Comparison of ENCODE assay signal across 1 cellular context in genomic region chr6:30060982-30061765, GRCh38.
TF ChIP-seq lines count a peak whose summit lies in the region.

TSS of gene POLR1H (plus strand) at chr6:30061265. CDS start at chr6:30061525, 260 bp downstream.

TF ChIP-seq in HepG2, 621 proteins besides CTCF, POLR2A, EP300 and RAD21 (continued from another document and continues in another):
- TF ChIP-seq ZNF256 (CRISPR knock-in tag; conservative IDR thresholded peaks at IDR 0.05) (peak; percentile 74; the same call in 1 of the 2 replicates), ZBTB39 (CRISPR knock-in tag; IDR thresholded peaks at IDR 0.05) (no peak), TEAD2 (CRISPR knock-in tag; IDR thresholded peaks at IDR 0.05) (peak; percentile 72; the same call in 1 of the 2 replicates), MAFF (IDR thresholded peaks at IDR 0.05; ENCODE audit: low read depth, low read length) (no peak), ZNF496 (CRISPR knock-in tag; IDR thresholded peaks at IDR 0.05; ENCODE audit: insufficient replicate concordance) (no peak), CAMTA2 (CRISPR knock-in tag; IDR thresholded peaks at IDR 0.05; ENCODE audit: borderline replicate concordance) (peak; percentile 90), TCF7L2 (IDR thresholded peaks at IDR 0.05; ENCODE audit: low read depth, low read length) (no peak), HDAC2 (CRISPR knock-in tag; IDR thresholded peaks at IDR 0.05) (peak; percentile 92), GRHL1 (CRISPR knock-in tag; conservative IDR thresholded peaks at IDR 0.05) (no peak), ZXDC (CRISPR knock-in tag; IDR thresholded peaks at IDR 0.05) (0 out of 2 replicates have a peak, but pooled peaks have one; percentile 9), ARNT2 (CRISPR knock-in tag; IDR thresholded peaks at IDR 0.05; ENCODE audit: low read depth) (peak; percentile 61), ZBTB40 (IDR thresholded peaks at IDR 0.05) (no peak), ZBTB40 (CRISPR knock-in tag; IDR thresholded peaks at IDR 0.05) (peak; percentile 42; the same call in 1 of the 2 replicates), ZFX (CRISPR knock-in tag; IDR thresholded peaks at IDR 0.05; ENCODE audit: low read depth) (peak; percentile 73; the same call in 1 of the 2 replicates), ZNF513 (CRISPR knock-in tag; conservative IDR thresholded peaks at IDR 0.05) (0 out of 2 replicates have a peak, but pooled peaks have one; percentile 92), MAX (IDR thresholded peaks at IDR 0.05) (peak; percentile 74), ZNF850 (CRISPR knock-in tag; conservative IDR thresholded peaks at IDR 0.05) (no peak), MED8 (CRISPR knock-in tag; IDR thresholded peaks at IDR 0.05; ENCODE audit: insufficient replicate concordance) (peak; percentile 90), SRF (IDR thresholded peaks at IDR 0.05; ENCODE audit: low read depth, low read length) (peak; percentile 50; the same call in 1 of the 2 replicates), ZNF205 (CRISPR knock-in tag; IDR thresholded peaks at IDR 0.05) (peak; percentile 75; the same call in 1 of the 2 replicates), CENPBD1 (CRISPR knock-in tag; IDR thresholded peaks at IDR 0.05; ENCODE audit: borderline replicate concordance, low read depth) (no peak; the same call in 1 of the 2 replicates), RELA (CRISPR knock-in tag; IDR thresholded peaks at IDR 0.05) (peak; percentile 78; the same call in 1 of the 2 replicates), RERE (CRISPR knock-in tag; IDR thresholded peaks at IDR 0.05; ENCODE audit: low read depth) (peak; percentile 74), ZSCAN9 (CRISPR knock-in tag; IDR thresholded peaks at IDR 0.05; ENCODE audit: borderline replicate concordance) (peak; percentile 75), MAFK (conservative IDR thresholded peaks at IDR 0.05 in 1 of 2, IDR thresholded peaks at IDR 0.05 in 1 of 2; ENCODE audit: low read length in 2 of 2) (no peak), SALL2 (CRISPR knock-in tag; IDR thresholded peaks at IDR 0.05) (peak; percentile 84), ZNF652 (CRISPR knock-in tag; IDR thresholded peaks at IDR 0.05; ENCODE audit: borderline replicate concordance, low read depth) (peak; percentile 62; the same call in 1 of the 2 replicates), ZNF703 (CRISPR knock-in tag; IDR thresholded peaks at IDR 0.05; ENCODE audit: borderline replicate concordance) (no peak; the same call in 1 of the 2 replicates)
